8 cellular contexts compared by ENCODE assay signal in the genomic region with DNA sequence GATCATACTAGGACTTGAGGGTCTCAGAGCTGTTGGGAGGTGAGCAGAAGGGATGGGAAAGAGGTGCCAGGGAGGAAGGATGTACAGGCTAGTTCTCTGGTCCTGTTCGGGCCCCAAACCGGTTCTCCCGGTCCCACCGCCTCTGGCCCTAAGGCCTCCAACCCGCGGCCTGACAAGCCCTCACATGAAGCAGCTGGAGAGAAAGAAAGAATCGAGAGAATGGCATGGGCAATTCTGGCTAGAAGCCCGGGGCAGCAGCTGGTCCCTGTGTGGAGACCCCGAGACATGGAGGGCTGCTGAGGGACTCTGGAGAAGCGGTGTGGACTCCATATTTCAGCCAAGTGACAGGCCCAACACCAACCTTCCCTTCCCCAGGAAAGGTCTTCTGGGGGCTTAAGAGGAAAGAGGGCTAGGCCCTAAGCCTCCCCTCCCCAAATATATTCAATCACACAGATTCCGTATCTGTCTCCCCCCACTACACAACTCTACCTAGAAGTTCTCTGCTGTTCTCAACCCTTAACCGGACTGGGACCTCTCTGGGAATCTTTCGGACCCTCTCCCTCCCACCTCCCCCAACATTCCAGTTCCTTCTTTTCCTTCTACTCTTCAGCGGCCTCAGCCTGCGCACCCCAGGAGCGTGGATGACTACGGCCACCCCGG. TPM values are rescaled to one million over a fixed set of nuclear protein-coding genes. Genes with fewer than 3 reads are reported as not detected.
A peak's percentile ranks its signal among the peaks of the same experiment; 100 is the strongest.
DNase-seq lines count a peak whose midpoint lies in the region; ATAC-seq and TF ChIP-seq lines count a peak whose summit lies in the region.

No MANE protein-coding gene starts in this region.

- intact Hi-C loops in PC-9 (cut with micrococcal nuclease; ENCODE audit: unreplicated experiment): loop anchor here (1.0 to 2.0 kb wide), 2 partner anchors 52 to 82 kb away; no protein-coding TSS in a partner anchor

- H3K4me1 ChIP-seq in PC-9 (replicated peaks; ENCODE audit: insufficient read depth) (peaks cover 43% of the 10 kb centered on the region), ectodermal cell (ENCODE audit: control insufficient read depth, insufficient read depth, low read length) (peaks cover 8% of the 10 kb centered on the region), urinary bladder (ENCODE audit: insufficient read depth) (no peaks in the 10 kb centered on the region)

- peak overlapping the region; percentile 86 for H2AFZ ChIP-seq in PC-9

- no peaks in the 10 kb centered on the region for H3K9me2 ChIP-seq in PC-9 (ENCODE audit: insufficient read depth)

- DNase-seq in PC-9 (peak; percentile 85 to 88), midbrain (lab: John Stamatoyannopoulos, UW) (peak; percentile 29), KG1 (lab: John Stamatoyannopoulos, UW) (no peak)

- H3K27ac ChIP-seq in 22Rv1: peak overlapping the region; percentile 93
- H3K27ac ChIP-seq in PC-9: no peak overlapping the region
- H3K27ac ChIP-seq in ectodermal cell (ENCODE audit: insufficient read depth, low read depth, low read length, poor library complexity, severe bottlenecking): peak overlapping the region; percentile 79
- peak overlapping the region; percentile 93 for H3K27ac ChIP-seq in urinary bladder (ENCODE audit: low read depth)

- H3K4me2 ChIP-seq in PC-9: peak overlapping the region; percentile 90

- 1 to 3% methylated on average over 18 of the region's 18 CpGs for WGBS in ectodermal cell, 2 experiments
- WGBS in urinary bladder: 1% methylated on average over 18 of the region's 18 CpGs

- H4K20me1 ChIP-seq in PC-9 (ENCODE audit: insufficient read depth): peaks cover 14% of the 10 kb centered on the region; the same call in 1 of the 2 replicates

- H3K27me3 ChIP-seq in PC-9 (ENCODE audit: insufficient read depth, low read depth): no peaks in the 10 kb centered on the region
- H3K27me3 ChIP-seq in ectodermal cell (ENCODE audit: control insufficient read depth, insufficient read depth, low read length, poor library complexity, severe bottlenecking): no peaks in the 10 kb centered on the region

- POLR2A ChIA-PET in PC-9 (lab: Charles Lee; ENCODE audit: unreplicated experiment): interaction anchor here (0.6 kb wide), 2 partner anchors 78 to 737 kb away, joined by 3 read pairs; no protein-coding TSS in a partner anchor

- H3F3A ChIP-seq in PC-9 (ENCODE audit: insufficient read depth, low read depth): peaks cover 14% of the 10 kb centered on the region

- no TSS peak for BruUV-seq in PC-9 (replicated peaks; lab: Mats Ljungman, UMichigan)

- peaks cover 26% of the 10 kb centered on the region for H3K36me3 ChIP-seq in PC-9 (ENCODE audit: low read depth)
- H3K36me3 ChIP-seq in ectodermal cell (ENCODE audit: control insufficient read depth, insufficient read depth, low read length): peaks cover 4% of the 10 kb centered on the region
- peaks cover 6% of the 10 kb centered on the region for H3K36me3 ChIP-seq in urinary bladder (ENCODE audit: insufficient read depth)

- CTCF ChIA-PET in PC-9 (lab: Charles Lee): interaction anchor here (0.6 to 1.0 kb wide), 4 partner anchors 12 to 509 kb away, joined by 3 to 4 read pairs (median 3); no protein-coding TSS in a partner anchor

- peaks cover 47% of the 10 kb centered on the region for H3K79me2 ChIP-seq in PC-9 (ENCODE audit: low read depth)

- TF ChIP-seq CTCF in 22Rv1 (IDR thresholded peaks at IDR 0.05) (no peak), PC-9 (conservative IDR thresholded peaks at IDR 0.05) (no peak)

- no peaks in the 10 kb centered on the region for H3K9me3 ChIP-seq in PC-9 (ENCODE audit: insufficient read depth, low read depth)
- no peaks in the 10 kb centered on the region for H3K9me3 ChIP-seq in ectodermal cell (ENCODE audit: control insufficient read depth, low read length)

- H3K4me3 ChIP-seq in GM08714 (ENCODE audit: low read length) (peak overlapping the region; percentile 96), PC-9 (peak overlapping the region; percentile 82), ectodermal cell (ENCODE audit: insufficient read depth, low read depth, low read length) (peak overlapping the region; percentile 94), urinary bladder (ENCODE audit: low read depth, low read length) (peak overlapping the region; percentile 75)

- no peak for ATAC-seq in HG02759 (IDR thresholded peaks at IDR 0.05; ENCODE audit: unreplicated experiment)

RNA-seq across cellular contexts. Expression of a gene that starts 0.6 kb away (rescaled TPM):
- 59.4 and 62.8 TPM in 2 replicates for total RNA-seq in PC-9 (2021)
- 59.0 TPM for polyA plus RNA-seq in ectodermal cell (2013, experiment 1 of 4)
- 53.6 TPM for polyA plus RNA-seq in ectodermal cell (2013, experiment 2 of 4)
- 50.0 TPM for polyA plus RNA-seq in ectodermal cell (2013, experiment 3 of 4)
- 56.8 TPM for polyA plus RNA-seq in ectodermal cell (2013, experiment 4 of 4)
- total RNA-seq in urinary bladder: 47.2 TPM
- 62.1 TPM for polyA plus RNA-seq in urinary bladder

RNA-seq across cellular contexts. Expression of a gene that starts 1.4 kb away (rescaled TPM):
- total RNA-seq in PC-9 (2021) (15.0 and 23.3 TPM in 2 replicates), urinary bladder (4.8 TPM)
- polyA plus RNA-seq in ectodermal cell (2013, experiment 1 of 4): 61.1 TPM
- polyA plus RNA-seq in ectodermal cell (2013, experiment 2 of 4): 53.5 TPM
- polyA plus RNA-seq in ectodermal cell (2013, experiment 3 of 4): 54.2 TPM
- 62.3 TPM for polyA plus RNA-seq in ectodermal cell (2013, experiment 4 of 4)
- 4.9 TPM for polyA plus RNA-seq in urinary bladder

RNA-seq across cellular contexts. Expression of a gene that starts 11.3 kb away (rescaled TPM):
- 1.8 and 2.3 TPM in 2 replicates for total RNA-seq in PC-9 (2021)
- 4.4 TPM for polyA plus RNA-seq in ectodermal cell (2013, experiment 1 of 4)
- polyA plus RNA-seq in ectodermal cell (2013, experiment 2 of 4): 3.6 TPM
- polyA plus RNA-seq in ectodermal cell (2013, experiment 3 of 4): 6.6 TPM
- 6.4 TPM for polyA plus RNA-seq in ectodermal cell (2013, experiment 4 of 4)
- 1.4 TPM for total RNA-seq in urinary bladder
- 9.4 TPM for polyA plus RNA-seq in urinary bladder

RNA-seq across cellular contexts. Expression of a gene that starts 11.7 kb away (rescaled TPM):
- total RNA-seq in PC-9 (2021): 6.4 and 6.6 TPM in 2 replicates
- 5.4 TPM for polyA plus RNA-seq in ectodermal cell (2013, experiment 1 of 4)
- polyA plus RNA-seq in ectodermal cell (2013, experiment 2 of 4): 4.8 TPM
- 3.3 TPM for polyA plus RNA-seq in ectodermal cell (2013, experiment 3 of 4)
- 2.4 TPM for polyA plus RNA-seq in ectodermal cell (2013, experiment 4 of 4)
- 16.9 TPM for total RNA-seq in urinary bladder
- 6.4 TPM for polyA plus RNA-seq in urinary bladder

RNA-seq across cellular contexts. Expression of a gene that starts 22.4 kb away (rescaled TPM):
- total RNA-seq in PC-9 (2021) (3.0 and 3.6 TPM in 2 replicates), urinary bladder (10.9 TPM)
- 1.7 TPM for polyA plus RNA-seq in ectodermal cell (2013, experiment 1 of 4)
- polyA plus RNA-seq in ectodermal cell (2013, experiment 2 of 4): 0.62 TPM
- polyA plus RNA-seq in ectodermal cell (2013, experiment 3 of 4): 0.32 TPM
- polyA plus RNA-seq in ectodermal cell (2013, experiment 4 of 4): 0.77 TPM
- polyA plus RNA-seq in urinary bladder: 1.9 TPM
